ENCODE assay signal across 29 cellular contexts in genomic region chr1:87955038-87955437, GRCh38.
"Had no signal": no experiment of that assay in that cellular context is flagged by ENCODE, and none has a peak within 500 bp of the region (broad histone marks: within the 10 kb centered on the region; RNA-seq: fewer than 3 reads in every experiment).

No MANE protein-coding gene starts in this region.

- DNase-seq: activated CD4-positive, alpha-beta T cell treated with anti-CD3 and anti-CD28 coated beads for 4 hours; activated CD4-positive, alpha-beta T cell treated with anti-CD3 and anti-CD28 coated beads, Interleukin-2, amount 50 U/mL, for 4 hours; activated effector memory CD4-positive, alpha-beta T cell treated with Interleukin-2 at 50 U/mL for 16 hours; activated naive CD4-positive, alpha-beta T cell treated with anti-CD3 and anti-CD28 coated beads for 36 hours; activated naive CD8-positive, alpha-beta T cell treated with anti-CD3 and anti-CD28 coated beads for 36 hours; adrenal gland; aorta; brain microvascular endothelial cell; central memory CD4-positive, alpha-beta T cell; dermis blood vessel endothelial cell; effector CD4-positive, alpha-beta T cell; foreskin keratinocyte; heart right ventricle; kidney glomerular epithelial cell; mammary epithelial cell; naive B cell; pancreas; psoas muscle; stimulated activated CD4-positive, alpha-beta T cell treated with anti-CD3 and anti-CD28 coated beads, Interleukin-15, amount 100 ng/mL, for 24 hours; stimulated activated CD4-positive, alpha-beta T cell treated with anti-CD3 and anti-CD28 coated beads, Interleukin-2, amount 100 ng/mL, for 24 hours; stimulated activated naive B cell treated with anti-CD40 and anti-IgM and Interleukin-4, amounts not matched to agents 10 μg/mL and 1 μg/mL and 100 μg/mL, for 72 hours; stomach; T-helper 9 cell had no signal

- H3K36me3 ChIP-seq: adrenal gland, brain microvascular endothelial cell, esophagus muscularis mucosa, heart right ventricle, pancreas, stomach, tibial nerve had no signal

- H3K4me3 ChIP-seq: adrenal gland, esophagus muscularis mucosa, heart right ventricle, pancreas, psoas muscle, stomach, tibial nerve had no signal

- H3K9me3 Mint-ChIP-seq: activated naive CD4-positive, alpha-beta T cell treated with anti-CD3 and anti-CD28 coated beads for 36 hours; activated naive CD8-positive, alpha-beta T cell treated with anti-CD3 and anti-CD28 coated beads for 36 hours; mesothelial cell of epicardium; naive B cell; stimulated activated naive B cell treated with anti-CD40 and anti-IgM and Interleukin-4, amounts not matched to agents 10 μg/mL and 1 μg/mL and 100 μg/mL, for 72 hours; T-helper 1 cell treated with Interleukin-12 subunit alpha and Interleukin-12 subunit beta and Interleukin-4 antibody, amounts not matched to agents 30 μg/mL and 1 μg/mL, for 36 hours had no signal

- H3K27me3 ChIP-seq: adrenal gland, brain microvascular endothelial cell, esophagus muscularis mucosa, foreskin keratinocyte, heart right ventricle, pancreas, stomach, tibial nerve had no signal

- H3K36me3 Mint-ChIP-seq: activated naive CD8-positive, alpha-beta T cell treated with anti-CD3 and anti-CD28 coated beads for 36 hours; mesothelial cell of epicardium; naive B cell; stimulated activated naive B cell treated with anti-CD40 and anti-IgM and Interleukin-4, amounts not matched to agents 10 μg/mL and 1 μg/mL and 100 μg/mL, for 72 hours had no signal

- ATAC-seq: left lobe of liver; pancreas; psoas muscle; stimulated activated naive B cell treated with anti-CD40 and anti-IgM and Interleukin-4, amounts not matched to agents 10 μg/mL and 1 μg/mL and 100 μg/mL, for 72 hours had no signal

- H3K9me3 ChIP-seq: adrenal gland, esophagus muscularis mucosa, heart right ventricle, pancreas, psoas muscle, stomach, tibial nerve had no signal

- H3K4me1 Mint-ChIP-seq: activated naive CD8-positive, alpha-beta T cell treated with anti-CD3 and anti-CD28 coated beads for 36 hours had no signal

- H3K27ac Mint-ChIP-seq: activated naive CD4-positive, alpha-beta T cell treated with anti-CD3 and anti-CD28 coated beads for 36 hours; activated naive CD8-positive, alpha-beta T cell treated with anti-CD3 and anti-CD28 coated beads for 36 hours; mesothelial cell of epicardium; naive B cell; stimulated activated naive B cell treated with anti-CD40 and anti-IgM and Interleukin-4, amounts not matched to agents 10 μg/mL and 1 μg/mL and 100 μg/mL, for 72 hours; T-helper 1 cell treated with Interleukin-12 subunit alpha and Interleukin-12 subunit beta and Interleukin-4 antibody, amounts not matched to agents 30 μg/mL and 1 μg/mL, for 36 hours had no signal

- H3K27ac ChIP-seq: adrenal gland, esophagus muscularis mucosa, foreskin keratinocyte, heart right ventricle, pancreas, psoas muscle, stomach, tibial nerve, VCaP had no signal

- H3K4me1 ChIP-seq: adrenal gland, pancreas, psoas muscle had no signal

- H3K4me3 Mint-ChIP-seq: activated naive CD4-positive, alpha-beta T cell treated with anti-CD3 and anti-CD28 coated beads for 36 hours; activated naive CD8-positive, alpha-beta T cell treated with anti-CD3 and anti-CD28 coated beads for 36 hours; mesothelial cell of epicardium; naive B cell; stimulated activated naive B cell treated with anti-CD40 and anti-IgM and Interleukin-4, amounts not matched to agents 10 μg/mL and 1 μg/mL and 100 μg/mL, for 72 hours; T-helper 1 cell treated with Interleukin-12 subunit alpha and Interleukin-12 subunit beta and Interleukin-4 antibody, amounts not matched to agents 30 μg/mL and 1 μg/mL, for 36 hours had no signal
